16 cellular contexts compared by ENCODE assay signal in the genomic region with DNA sequence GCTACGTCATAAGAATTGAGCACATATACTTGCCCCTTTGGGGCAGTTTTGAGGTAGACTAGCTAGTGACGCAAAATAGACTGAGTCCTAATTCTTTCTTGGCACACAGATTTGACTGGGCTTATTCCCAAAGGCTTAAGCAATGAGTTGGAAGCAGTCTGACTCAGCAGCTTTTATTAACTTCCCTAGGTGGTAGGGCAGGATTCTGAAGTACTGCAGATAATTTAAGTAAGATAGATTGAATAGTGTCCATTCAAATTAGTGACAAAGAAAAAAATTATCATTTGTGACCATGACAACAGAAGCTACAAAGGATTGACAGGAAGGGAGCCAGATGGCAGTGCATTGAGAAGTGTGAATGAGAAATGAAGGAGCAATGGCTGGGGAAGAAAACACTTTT.
A peak's percentile ranks its signal among the peaks of the same experiment; 100 is the strongest.
DNase-seq lines count a peak whose midpoint lies in the region; ATAC-seq and TF ChIP-seq lines count a peak whose summit lies in the region.
"Had no signal": no experiment of that assay in that cellular context is flagged by ENCODE, and none has a peak within 500 bp of the region (broad histone marks: within the 10 kb centered on the region; RNA-seq: fewer than 3 reads in every experiment).

No MANE protein-coding gene starts in this region.

- no peak for ATAC-seq in HG03571 (IDR thresholded peaks at IDR 0.05; ENCODE audit: unreplicated experiment)
- ATAC-seq: pancreas had no signal

- H3K27ac ChIP-seq in neural progenitor cell, result no peak overlapping the region
- H3K27ac ChIP-seq: KMS-11, pancreas, transverse colon had no signal

- H3K4me1 ChIP-seq in neural progenitor cell, result no peaks in the 10 kb centered on the region
- H3K4me1 ChIP-seq: pancreas, transverse colon had no signal

- no peaks in the 10 kb centered on the region for H3K9me3 Mint-ChIP-seq in neural progenitor cell

- no peaks in the 10 kb centered on the region for H3K79me2 ChIP-seq in neural progenitor cell (ENCODE audit: low read depth)

- no peak overlapping the region for H3K4me3 ChIP-seq in neural progenitor cell
- H3K4me3 ChIP-seq: pancreas, transverse colon had no signal

- no peaks in the 10 kb centered on the region for H4K20me1 ChIP-seq in neural progenitor cell (ENCODE audit: low read depth)

- peaks cover 20% of the 10 kb centered on the region for H3K4me1 Mint-ChIP-seq in neural progenitor cell

- H3K27ac Mint-ChIP-seq in neural progenitor cell, result peak overlapping the region; percentile 79

- H3K4me2 ChIP-seq in neural progenitor cell, result no peak overlapping the region
- H3K4me2 ChIP-seq: KMS-11 had no signal

- H3K36me3 Mint-ChIP-seq in neural progenitor cell, result no peaks in the 10 kb centered on the region

- H2AFZ ChIP-seq in neural progenitor cell (replicated peaks), result peak overlapping the region; percentile 57

- no peaks in the 10 kb centered on the region for H3K9me3 ChIP-seq in neural progenitor cell (ENCODE audit: low read depth)
- H3K9me3 ChIP-seq: pancreas had no signal

- peak in 2 of 3 experiments; percentile 22 to 69 for DNase-seq in NCI-H1417 (lab: John Stamatoyannopoulos, UW)
- DNase-seq in NCI-H1417 treated with DMSO at 0.1 percent for 48 hours (lab: John Stamatoyannopoulos, UW), result no peak
- peak; percentile 86 to 93 for DNase-seq in NCI-H446 (lab: John Stamatoyannopoulos, UW)
- DNase-seq in cerebellum (ENCODE audit: low spot score), result peak; percentile 2
- no peak for DNase-seq in neural progenitor cell (ENCODE audit: low spot score)
- no peak for DNase-seq in HPDE6-E6E7 (ENCODE audit: extremely low spot score)
- DNase-seq in activated naive CD4-positive, alpha-beta T cell treated with Interleukin-2 at 50 U/mL for 16 hours, result no peak
- DNase-seq: activated CD8-positive, alpha-beta memory T cell treated with anti-CD3 and anti-CD28 coated beads for 24 hours; activated naive CD4-positive, alpha-beta T cell; erythroblast; NCI-H510A treated with DMSO at 0.1 percent for 48 hours; pancreas; stimulated activated CD8-positive, alpha-beta memory T cell treated with anti-CD3 and anti-CD28 coated beads, Interleukin-4, amount 100 ng/mL, for 48 hours; transverse colon had no signal

- no peaks in the 10 kb centered on the region for H3K27me3 Mint-ChIP-seq in neural progenitor cell (ENCODE audit: insufficient read depth, low read depth)

- H3F3A ChIP-seq in neural progenitor cell (ENCODE audit: low read depth), result no peaks in the 10 kb centered on the region

- no peak overlapping the region for H3K9ac ChIP-seq in neural progenitor cell
- H3K9ac ChIP-seq: KMS-11 had no signal

- no peaks in the 10 kb centered on the region for H3K36me3 ChIP-seq in neural progenitor cell
- H3K36me3 ChIP-seq: pancreas, transverse colon had no signal

- H3K4me3 Mint-ChIP-seq in neural progenitor cell, result no peak overlapping the region

- H3K27me3 ChIP-seq in neural progenitor cell, result no peaks in the 10 kb centered on the region
- H3K27me3 ChIP-seq: pancreas, transverse colon had no signal

- TF ChIP-seq CTCF in neural progenitor cell (IDR thresholded peaks at IDR 0.05), result no peak

Comparison
In these comparisons a context has a peak if more than half of its experiments do, and no peak if none do; other contexts are left out.
1. DNase-seq: peak in NCI-H1417 (2 of 3), NCI-H446 (2 of 2) and cerebellum (single experiment); none in NCI-H1417 treated with DMSO at 0.1 percent for 48 hours (single experiment), neural progenitor cell (single experiment), HPDE6-E6E7 (single experiment) and activated naive CD4-positive, alpha-beta T cell treated with Interleukin-2 at 50 U/mL for 16 hours (single experiment).